In genomic region chr18:55219059-55219458, GRCh38 we compare ENCODE assay signal across 1 cellular context.
A peak's percentile ranks its signal among the peaks of the same experiment; 100 is the strongest.
TF ChIP-seq lines count a peak whose summit lies in the region.

No MANE protein-coding gene starts in this region.

TF ChIP-seq in K562, 482 proteins besides CTCF, POLR2A, EP300 and RAD21 (continued from another document):
- no peak for TF ChIP-seq REST (CRISPR knock-in tag; IDR thresholded peaks at IDR 0.05; ENCODE audit: low read depth)
- no peak for TF ChIP-seq TEAD1 (CRISPR knock-in tag; IDR thresholded peaks at IDR 0.05)
- peak; percentile 55; the same call in 1 of the 2 replicates for TF ChIP-seq MAFF (IDR thresholded peaks at IDR 0.05; ENCODE audit: low read length)
- peak; percentile 51 for TF ChIP-seq MAFG (tag; conservative IDR thresholded peaks at IDR 0.05)
- no peak for TF ChIP-seq CUX1 (CRISPR knock-in tag; IDR thresholded peaks at IDR 0.05)
- no peak for TF ChIP-seq FOXM1 (IDR thresholded peaks at IDR 0.05; ENCODE audit: low read depth)
- TF ChIP-seq FOXM1 (CRISPR knock-in tag; IDR thresholded peaks at IDR 0.05; ENCODE audit: low read depth) = no peak
- TF ChIP-seq C11orf30 (IDR thresholded peaks at IDR 0.05; ENCODE audit: low read depth) = peak; percentile 73
- no peak for TF ChIP-seq ILF3 (IDR thresholded peaks at IDR 0.05; ENCODE audit: borderline replicate concordance)
- TF ChIP-seq SP2 (IDR thresholded peaks at IDR 0.05; ENCODE audit: extremely low read depth, low read depth, low read length, poor library complexity, severe bottlenecking) = no peak
- no peak for TF ChIP-seq MED1 (CRISPR knock-in tag; IDR thresholded peaks at IDR 0.05; ENCODE audit: borderline replicate concordance)
- TF ChIP-seq ARHGAP35 (IDR thresholded peaks at IDR 0.05; ENCODE audit: partially characterized antibody) = no peak
- no peak for TF ChIP-seq ZMIZ1 (IDR thresholded peaks at IDR 0.05; ENCODE audit: low read depth in 2 of 2, low read length in 2 of 2)
- TF ChIP-seq, protein P1, sequence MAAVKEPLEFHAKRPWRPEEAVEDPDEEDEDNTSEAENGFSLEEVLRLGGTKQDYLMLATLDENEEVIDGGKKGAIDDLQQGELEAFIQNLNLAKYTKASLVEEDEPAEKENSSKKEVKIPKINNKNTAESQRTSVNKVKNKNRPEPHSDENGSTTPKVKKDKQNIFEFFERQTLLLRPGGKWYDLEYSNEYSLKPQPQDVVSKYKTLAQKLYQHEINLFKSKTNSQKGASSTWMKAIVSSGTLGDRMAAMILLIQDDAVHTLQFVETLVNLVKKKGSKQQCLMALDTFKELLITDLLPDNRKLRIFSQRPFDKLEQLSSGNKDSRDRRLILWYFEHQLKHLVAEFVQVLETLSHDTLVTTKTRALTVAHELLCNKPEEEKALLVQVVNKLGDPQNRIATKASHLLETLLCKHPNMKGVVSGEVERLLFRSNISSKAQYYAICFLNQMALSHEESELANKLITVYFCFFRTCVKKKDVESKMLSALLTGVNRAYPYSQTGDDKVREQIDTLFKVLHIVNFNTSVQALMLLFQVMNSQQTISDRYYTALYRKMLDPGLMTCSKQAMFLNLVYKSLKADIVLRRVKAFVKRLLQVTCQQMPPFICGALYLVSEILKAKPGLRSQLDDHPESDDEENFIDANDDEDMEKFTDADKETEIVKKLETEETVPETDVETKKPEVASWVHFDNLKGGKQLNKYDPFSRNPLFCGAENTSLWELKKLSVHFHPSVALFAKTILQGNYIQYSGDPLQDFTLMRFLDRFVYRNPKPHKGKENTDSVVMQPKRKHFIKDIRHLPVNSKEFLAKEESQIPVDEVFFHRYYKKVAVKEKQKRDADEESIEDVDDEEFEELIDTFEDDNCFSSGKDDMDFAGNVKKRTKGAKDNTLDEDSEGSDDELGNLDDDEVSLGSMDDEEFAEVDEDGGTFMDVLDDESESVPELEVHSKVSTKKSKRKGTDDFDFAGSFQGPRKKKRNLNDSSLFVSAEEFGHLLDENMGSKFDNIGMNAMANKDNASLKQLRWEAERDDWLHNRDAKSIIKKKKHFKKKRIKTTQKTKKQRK (IDR thresholded peaks at IDR 0.05; ENCODE audit: borderline replicate concordance, low read depth, low read length) = no peak
- peak; percentile 82 for TF ChIP-seq ZNF316 (IDR thresholded peaks at IDR 0.05)
- no peak for TF ChIP-seq BRD4 (IDR thresholded peaks at IDR 0.05)
- TF ChIP-seq ZNF609 (CRISPR knock-in tag; IDR thresholded peaks at IDR 0.05; ENCODE audit: borderline replicate concordance) = no peak
- no peak for TF ChIP-seq PURB (CRISPR knock-in tag; IDR thresholded peaks at IDR 0.05; ENCODE audit: low read depth)
- TF ChIP-seq MAFK (IDR thresholded peaks at IDR 0.05; ENCODE audit: low read length) = peak; percentile 52
- no peak for TF ChIP-seq ZNF586 (CRISPR knock-in tag; conservative IDR thresholded peaks at IDR 0.05)
- TF ChIP-seq NR4A1 (CRISPR knock-in tag; IDR thresholded peaks at IDR 0.05) = no peak
- TF ChIP-seq NR4A1 (tag; IDR thresholded peaks at IDR 0.05) = no peak
- no peak for TF ChIP-seq BMI1 (IDR thresholded peaks at IDR 0.05; ENCODE audit: low read length)
- TF ChIP-seq ASH1L (IDR thresholded peaks at IDR 0.05; ENCODE audit: borderline replicate concordance, low read depth, partially characterized antibody) = no peak
- TF ChIP-seq TARDBP (IDR thresholded peaks at IDR 0.05) = no peak
- no peak for TF ChIP-seq ZNF668 (CRISPR knock-in tag; IDR thresholded peaks at IDR 0.05)
- TF ChIP-seq CSDE1 (IDR thresholded peaks at IDR 0.05) = no peak
- no peak for TF ChIP-seq TCFL5 (CRISPR knock-in tag; conservative IDR thresholded peaks at IDR 0.05)
- TF ChIP-seq CTBP1 (IDR thresholded peaks at IDR 0.05; ENCODE audit: borderline replicate concordance) = no peak
- TF ChIP-seq GTF2B (IDR thresholded peaks at IDR 0.05; ENCODE audit: extremely low read depth, insufficient read length) = no peak
- no peak for TF ChIP-seq RBBP5 (IDR thresholded peaks at IDR 0.05; ENCODE audit: borderline replicate concordance, insufficient read depth, low read length, poor library complexity, severe bottlenecking)
- TF ChIP-seq TOE1 (IDR thresholded peaks at IDR 0.05; ENCODE audit: borderline replicate concordance) = no peak
- TF ChIP-seq TOE1 (CRISPR knock-in tag; IDR thresholded peaks at IDR 0.05; ENCODE audit: borderline replicate concordance, low read depth) = no peak
- no peak for TF ChIP-seq CEBPG (CRISPR knock-in tag; IDR thresholded peaks at IDR 0.05)
- TF ChIP-seq CEBPG (tag; conservative IDR thresholded peaks at IDR 0.05 in 1 of 2, IDR thresholded peaks at IDR 0.05 in 1 of 2) = no peak
- TF ChIP-seq MCM5 (IDR thresholded peaks at IDR 0.05; ENCODE audit: low read depth) = no peak
